19 cellular contexts compared by ENCODE assay signal in the genomic region with DNA sequence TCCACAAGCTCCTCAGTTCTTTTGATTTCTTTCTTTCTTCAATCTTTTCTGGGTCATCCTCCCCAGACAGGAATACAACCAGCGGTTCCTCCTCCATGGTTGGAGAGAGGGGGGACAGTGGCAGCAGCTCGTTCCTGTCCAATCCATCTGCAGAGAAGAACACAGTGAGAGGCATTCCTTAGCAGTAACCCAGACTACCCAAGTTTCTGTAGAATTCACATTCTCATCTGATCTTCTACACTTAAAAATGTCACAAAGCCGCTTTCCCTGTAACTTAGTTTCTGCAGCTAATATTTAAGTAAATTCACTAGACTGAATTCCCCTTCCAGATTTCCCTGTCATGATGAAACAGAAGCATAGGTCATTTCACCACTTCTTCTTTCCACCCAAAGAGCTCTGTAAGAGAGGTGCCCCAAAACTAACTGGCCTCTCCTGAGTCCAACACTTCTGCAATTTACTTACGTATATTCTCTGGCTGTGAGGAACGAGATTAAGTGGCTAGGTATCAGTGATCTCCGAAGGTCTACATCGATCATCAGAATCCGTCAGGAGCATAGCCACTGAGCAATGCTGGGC.
DNase-seq lines count a peak whose midpoint lies in the region; ATAC-seq and TF ChIP-seq lines count a peak whose summit lies in the region.
"Had no signal": no experiment of that assay in that cellular context is flagged by ENCODE, and none has a peak within 500 bp of the region (broad histone marks: within the 10 kb centered on the region; RNA-seq: fewer than 3 reads in every experiment).

No MANE protein-coding gene starts in this region.

- H3K4me3 Mint-ChIP-seq in memory B cell (no peak overlapping the region), progenitor cell of endocrine pancreas (ENCODE audit: low read depth) (no peak overlapping the region)
- H3K4me3 Mint-ChIP-seq: brain; naive thymus-derived CD8-positive, alpha-beta T cell had no signal

- H3K36me3 Mint-ChIP-seq in memory B cell (no peaks in the 10 kb centered on the region), progenitor cell of endocrine pancreas (ENCODE audit: insufficient read depth) (peaks cover 2% of the 10 kb centered on the region)

- H3K9me3 Mint-ChIP-seq in memory B cell (peaks cover 2% of the 10 kb centered on the region), progenitor cell of endocrine pancreas (ENCODE audit: low read depth) (peaks cover 3% of the 10 kb centered on the region)
- H3K9me3 Mint-ChIP-seq: brain had no signal

- H3K4me3 ChIP-seq in GM12865 (ENCODE audit: low read depth, low read length) = peak overlapping the region; percentile 51
- H3K4me3 ChIP-seq: BLaER1, left ventricle myocardium inferior, testis had no signal

- ATAC-seq in GM21526 (IDR thresholded peaks at IDR 0.05; ENCODE audit: low FRiP score, unreplicated experiment) (peak; percentile 41), memory B cell (ENCODE audit: low read depth) (peak; percentile 44)
- ATAC-seq: naive thymus-derived CD8-positive, alpha-beta T cell had no signal

- DNase-seq in GM12865 (ENCODE audit: low read depth) = peak; percentile 36
- peak; percentile 20 to 43 for DNase-seq in NOMO-1 (lab: John Stamatoyannopoulos, UW; ENCODE audit: unreplicated experiment in 2 of 2)
- no peak for DNase-seq in memory B cell (ENCODE audit: low spot score in 2 of 2)
- no peak for DNase-seq in NCI-H2081 treated with DMSO at 0.1 percent for 48 hours (lab: John Stamatoyannopoulos, UW)
- no peak for DNase-seq in progenitor cell of endocrine pancreas (ENCODE audit: low spot score, unreplicated experiment)
- no peak for DNase-seq in EL
- no peak for DNase-seq in NCI-H2171 (lab: John Stamatoyannopoulos, UW)
- DNase-seq: activated CD4-positive, alpha-beta T cell treated with anti-CD3 and anti-CD28 coated beads for 48 hours; activated gamma-delta T cell; DND-41; H7; left ventricle myocardium inferior; naive thymus-derived CD8-positive, alpha-beta T cell; NCI-H2081; NCI-H748 treated with DMSO at 0.1 percent for 48 hours; testis had no signal

- TF ChIP-seq CTCF in GM12865 (IDR thresholded peaks at IDR 0.05; ENCODE audit: insufficient read depth, low read depth, low read length, missing control alignments) = no peak
- TF ChIP-seq CTCF in progenitor cell of endocrine pancreas (IDR thresholded peaks at IDR 0.05; ENCODE audit: unreplicated experiment) = no peak

- H3K27me3 Mint-ChIP-seq in memory B cell (peaks cover 3% of the 10 kb centered on the region), progenitor cell of endocrine pancreas (no peaks in the 10 kb centered on the region)
- H3K27me3 Mint-ChIP-seq: brain; naive thymus-derived CD8-positive, alpha-beta T cell had no signal

- H3K4me1 Mint-ChIP-seq in memory B cell (peaks cover 2% of the 10 kb centered on the region), progenitor cell of endocrine pancreas (ENCODE audit: low read depth) (peaks cover 4% of the 10 kb centered on the region)
- H3K4me1 Mint-ChIP-seq: brain had no signal

- peak overlapping the region; percentile 0 for H3K27ac Mint-ChIP-seq in memory B cell
- H3K27ac Mint-ChIP-seq in progenitor cell of endocrine pancreas = no peak overlapping the region
- H3K27ac Mint-ChIP-seq: brain had no signal

Comparison
In these comparisons a context has a peak if more than half of its experiments do, and no peak if none do; other contexts are left out.
1. DNase-seq: peak in GM12865 (single experiment) and NOMO-1 (2 of 2); none in memory B cell (0 of 2), NCI-H2081 treated with DMSO at 0.1 percent for 48 hours (single experiment), progenitor cell of endocrine pancreas (single experiment), EL (single experiment) and NCI-H2171 (single experiment).